ENCODE assay signal across 8 cellular contexts in genomic region chr7:5365976-5366625, GRCh38. TPM values are rescaled to one million over a fixed set of nuclear protein-coding genes. Genes with fewer than 3 reads are reported as not detected.
A peak's percentile ranks its signal among the peaks of the same experiment; 100 is the strongest.
DNase-seq lines count a peak whose midpoint lies in the region; ATAC-seq and TF ChIP-seq lines count a peak whose summit lies in the region.
"Not testable (repeated sequence)": the region's sequence is repeated elsewhere in the genome, so short reads cannot be mapped to it uniquely, and the experiment has no call there.

No MANE protein-coding gene starts in this region.

- H3K27ac ChIP-seq in CD4-positive, CD25-positive, alpha-beta regulatory T cell (ENCODE audit: insufficient read depth, low read length, poor library complexity, severe bottlenecking); Karpas-422 (ENCODE audit: low read length); OCI-LY3 (ENCODE audit: low read length); lung (ENCODE audit: low read depth in 1 of 2, low read length in 1 of 2): not testable (repeated sequence)

- H3K4me2 ChIP-seq in Karpas-422 (ENCODE audit: low read depth, low read length, poor library complexity, severe bottlenecking) = not testable (repeated sequence)
- H3K4me2 ChIP-seq in OCI-LY3 (ENCODE audit: low read length) = peak overlapping the region; percentile 24; the same call in 1 of the 2 replicates

- H3K9ac ChIP-seq in Karpas-422 (ENCODE audit: low read length); OCI-LY3 (ENCODE audit: low read length): not testable (repeated sequence)

- peak overlapping the region in 1 of 4 donors; percentile 4 for H3K4me3 Mint-ChIP-seq in CD4-positive, CD25-positive, alpha-beta regulatory T cell
- H3K4me3 Mint-ChIP-seq in effector memory CD8-positive, alpha-beta T cell = not testable (repeated sequence)

- H3K4me1 Mint-ChIP-seq in CD4-positive, CD25-positive, alpha-beta regulatory T cell = peaks cover 0 to 29% (median 13%) of the 10 kb centered on the region in 4 donors
- peaks cover 13 to 15% of the 10 kb centered on the region in 2 donors for H3K4me1 Mint-ChIP-seq in effector memory CD8-positive, alpha-beta T cell (ENCODE audit: low read depth in 2 of 2)

- H3K4me3 ChIP-seq in CD4-positive, CD25-positive, alpha-beta regulatory T cell (ENCODE audit: low read depth, low read length); Karpas-422 (ENCODE audit: low read length); OCI-LY3 (ENCODE audit: low read length); lung: not testable (repeated sequence)

- ATAC-seq in CD4-positive, CD25-positive, alpha-beta regulatory T cell (ENCODE audit: low read depth in 2 of 2) = peak; percentile 74 to 86
- peak; percentile 94 for ATAC-seq in effector memory CD8-positive, alpha-beta T cell (replicated peaks)
- peak; percentile 66 for ATAC-seq in lung (ENCODE audit: insufficient read depth, low FRiP score)

- DNase-seq in CD4-positive, CD25-positive, alpha-beta regulatory T cell = peak; percentile 54 to 79 (median 77)
- DNase-seq in GM20000 (ENCODE audit: low spot score) = peak; percentile 89
- DNase-seq in Karpas-422 = peak; percentile 92
- DNase-seq in activated CD8-positive, alpha-beta memory T cell treated with anti-CD3 and anti-CD28 coated beads for 4 hours (ENCODE audit: low read depth in 2 of 2) = peak; percentile 33 to 45
- DNase-seq in effector memory CD8-positive, alpha-beta T cell = peak; percentile 60 to 70 (median 65)
- peak; percentile 66 for DNase-seq in lung (ENCODE audit: low spot score)
- peak in 2 of 3 experiments; percentile 30 to 33 for DNase-seq in stimulated activated CD4-positive, alpha-beta T cell treated with anti-CD3 and anti-CD28 coated beads, TNF-alpha, amount 100 ng/mL, for 4 hours (ENCODE audit: low read depth in 3 of 3)

- not testable (repeated sequence) for H3K27me3 Mint-ChIP-seq in CD4-positive, CD25-positive, alpha-beta regulatory T cell; effector memory CD8-positive, alpha-beta T cell

- not testable (repeated sequence) for H3K9me2 ChIP-seq in Karpas-422 (replicated peaks; ENCODE audit: insufficient read depth, low read length)

- not testable (repeated sequence) for H4K20me1 ChIP-seq in Karpas-422 (ENCODE audit: insufficient read depth, low read depth, low read length); OCI-LY3 (ENCODE audit: insufficient read depth, low read length)

- peaks cover 29% of the 10 kb centered on the region for H3K36me3 ChIP-seq in CD4-positive, CD25-positive, alpha-beta regulatory T cell (ENCODE audit: control insufficient read depth, insufficient read depth, low read length)
- H3K36me3 ChIP-seq in Karpas-422 (ENCODE audit: insufficient read depth, low read length); OCI-LY3 (replicated peaks; ENCODE audit: low read depth, low read length): not testable (repeated sequence)
- H3K36me3 ChIP-seq in lung (ENCODE audit: control insufficient read depth in 2 of 2, insufficient read depth in 2 of 2, low read length in 2 of 2) = peaks cover 3 to 38% of the 10 kb centered on the region in 2 donors

- H3K79me2 ChIP-seq in Karpas-422 (ENCODE audit: low read length) = peaks cover 27% of the 10 kb centered on the region
- not testable (repeated sequence) for H3K79me2 ChIP-seq in OCI-LY3 (ENCODE audit: low read length)

- not testable (repeated sequence) for H3K9me3 Mint-ChIP-seq in CD4-positive, CD25-positive, alpha-beta regulatory T cell; effector memory CD8-positive, alpha-beta T cell

- not testable (repeated sequence) for H3K9me3 ChIP-seq in CD4-positive, CD25-positive, alpha-beta regulatory T cell (ENCODE audit: control insufficient read depth in 2 of 2, low read length in 2 of 2); Karpas-422 (ENCODE audit: low read length); OCI-LY3 (ENCODE audit: insufficient read depth, low read length); lung (ENCODE audit: control insufficient read depth in 2 of 2, insufficient read depth in 1 of 2, low read length in 1 of 2)

- H3K27ac Mint-ChIP-seq in CD4-positive, CD25-positive, alpha-beta regulatory T cell; effector memory CD8-positive, alpha-beta T cell: not testable (repeated sequence)

- whole genome bisulfite sequencing in lung, 2 donors = 77 to 81% methylated on average over 12 of the region's 12 CpGs

- peak; percentile 86 for TF ChIP-seq CTCF in GM20000 (IDR thresholded peaks at IDR 0.05; ENCODE audit: extremely low read depth, missing control alignments)
- peak; percentile 60 for TF ChIP-seq CTCF in OCI-LY3 (IDR thresholded peaks at IDR 0.05; ENCODE audit: low read depth, low read length)
- peak; percentile 64 for TF ChIP-seq CTCF in lung (IDR thresholded peaks at IDR 0.05; ENCODE audit: control extremely low read depth, extremely low read depth)

- H2AFZ ChIP-seq in Karpas-422 (ENCODE audit: low read length); OCI-LY3 (ENCODE audit: low read depth, low read length): not testable (repeated sequence)

- not testable (repeated sequence) for H3K27me3 ChIP-seq in CD4-positive, CD25-positive, alpha-beta regulatory T cell (ENCODE audit: control insufficient read depth, insufficient read depth, low read length); Karpas-422 (ENCODE audit: low read length); OCI-LY3 (ENCODE audit: low read depth, low read length); lung (ENCODE audit: control insufficient read depth, insufficient read depth)

- peaks cover 14% of the 10 kb centered on the region for H3K36me3 Mint-ChIP-seq in CD4-positive, CD25-positive, alpha-beta regulatory T cell
- H3K36me3 Mint-ChIP-seq in effector memory CD8-positive, alpha-beta T cell (ENCODE audit: insufficient read depth) = peaks cover 48% of the 10 kb centered on the region

- H3K4me1 ChIP-seq in CD4-positive, CD25-positive, alpha-beta regulatory T cell (ENCODE audit: control insufficient read depth, insufficient read depth, low read length, poor library complexity, severe bottlenecking) = peaks cover 11% of the 10 kb centered on the region
- H3K4me1 ChIP-seq in Karpas-422 (ENCODE audit: low read length) (peaks cover 11% of the 10 kb centered on the region), OCI-LY3 (ENCODE audit: low read length) (peaks cover 14% of the 10 kb centered on the region)
- H3K4me1 ChIP-seq in lung (ENCODE audit: control insufficient read depth in 2 of 2, insufficient read depth in 2 of 2, low read length in 2 of 2) = not testable (repeated sequence)

RNA-seq across cellular contexts. Expression of gene TNRC18, which starts 57.5 kb away (rescaled TPM):
- total RNA-seq in CD4-positive, CD25-positive, alpha-beta regulatory T cell = 80.1 TPM
- polyA plus RNA-seq in CD4-positive, CD25-positive, alpha-beta regulatory T cell = under 1 TPM; 0.17 to 0.78 (median 0.59) TPM
- 10.2 and 21.4 TPM in 2 replicates for total RNA-seq in Karpas-422 (2014; rRNA removed; shearing (Covaris generic); ENCODE audit: low replicate concordance)
- 100 to 1,000 TPM; 115 to 117 TPM for total RNA-seq in lung
- 10 to 100 TPM; 33.4 to 53.4 TPM for polyA plus RNA-seq in lung

Comparison
In these comparisons a context has a peak if more than half of its experiments do, and no peak if none do; other contexts are left out.
1. DNase-seq: peak in every context shown above with its lines; median percentile 92 in Karpas-422; 89 in GM20000; 77 in CD4-positive, CD25-positive, alpha-beta regulatory T cell; 66 in lung; 65 in effector memory CD8-positive, alpha-beta T cell; 39 in activated CD8-positive, alpha-beta memory T cell treated with anti-CD3 and anti-CD28 coated beads for 4 hours; 32 in stimulated activated CD4-positive, alpha-beta T cell treated with anti-CD3 and anti-CD28 coated beads, TNF-alpha, amount 100 ng/mL, for 4 hours.